ENCODE assay signal across 8 cellular contexts in genomic region chr9:40991741-40992471, GRCh38.
DNase-seq lines count a peak whose midpoint lies in the region; ATAC-seq and TF ChIP-seq lines count a peak whose summit lies in the region.
"Not testable (repeated sequence)": the region's sequence is repeated elsewhere in the genome, so short reads cannot be mapped to it uniquely, and the experiment has no call there.

No MANE protein-coding gene starts in this region.

- not testable (repeated sequence) for H3K36me3 Mint-ChIP-seq in endodermal cell (ENCODE audit: low read depth)

- peaks cover 10% of the 10 kb centered on the region for H3K27me3 Mint-ChIP-seq in endodermal cell (ENCODE audit: insufficient read depth)

- peak in 1 of 2 donors; percentile 59 for TF ChIP-seq RAD21 in liver (IDR thresholded peaks at IDR 0.05)

- peaks cover 47% of the 10 kb centered on the region for H3K9me3 Mint-ChIP-seq in endodermal cell

- H3K4me3 ChIP-seq in endodermal cell (ENCODE audit: low read length) (peak overlapping the region; percentile 97), liver (ENCODE audit: low read depth in 1 of 3, low read length in 3 of 3) (peak overlapping the region; percentile 68 to 87 (median 80))

- not testable (repeated sequence) for H3K4me3 Mint-ChIP-seq in endodermal cell

- not testable (repeated sequence) for H3K9me3 ChIP-seq in endodermal cell (ENCODE audit: control insufficient read depth, low read length); liver (ENCODE audit: control insufficient read depth in 4 of 4, low read length in 3 of 4)

- ATAC-seq in GM18519 (IDR thresholded peaks at IDR 0.05; ENCODE audit: low FRiP score, unreplicated experiment) (peak; percentile 99), HG02763 (IDR thresholded peaks at IDR 0.05; ENCODE audit: unreplicated experiment) (peak; percentile 100)

- WGBS in endodermal cell (ENCODE audit: insufficient coverage in 1 of 2, insufficient read length in 1 of 2), 2 experiments: 17 to 23% methylated on average over 54 of the region's 54 CpGs
- 10% methylated on average over 54 of the region's 54 CpGs for WGBS in liver

- TF ChIP-seq CTCF in 22Rv1 (IDR thresholded peaks at IDR 0.05): peak; percentile 87
- peak; percentile 88 for TF ChIP-seq CTCF in endodermal cell (conservative IDR thresholded peaks at IDR 0.05)
- TF ChIP-seq CTCF in liver (IDR thresholded peaks at IDR 0.05; ENCODE audit: low read depth, low read length, missing input control): peak; percentile 83

- DNase-seq in NAMALWA (ENCODE audit: low spot score) (peak; percentile 99), activated T-cell treated with anti-CD3 and anti-CD28 coated beads for 1 hour (ENCODE audit: low read depth) (peak; percentile 98), endodermal cell (peak; percentile 97)
- DNase-seq in stimulated activated CD4-positive, alpha-beta T cell treated with anti-CD3 and anti-CD28 coated beads, Interleukin-12 subunit alpha, Interleukin-12 subunit beta, amount 100 ng/mL, for 4 hours: peak; percentile 99

- H3K4me1 ChIP-seq in endodermal cell (ENCODE audit: control insufficient read depth, insufficient read depth, low read length); liver (ENCODE audit: control insufficient read depth in 4 of 4, insufficient read depth in 4 of 4, low read length in 3 of 4): not testable (repeated sequence)

- H3K27ac Mint-ChIP-seq in endodermal cell: peak overlapping the region; percentile 97

- H3K27ac ChIP-seq in 22Rv1: peak overlapping the region; percentile 85
- peak overlapping the region; percentile 78 for H3K27ac ChIP-seq in endodermal cell (ENCODE audit: low read depth, low read length)
- peak overlapping the region; percentile 85 to 90 for H3K27ac ChIP-seq in liver (ENCODE audit: low read depth in 1 of 2, low read length in 2 of 2)

- not testable (repeated sequence) for H3K27me3 ChIP-seq in endodermal cell (ENCODE audit: control insufficient read depth, insufficient read depth, low read length, poor library complexity, severe bottlenecking); liver (ENCODE audit: control insufficient read depth in 4 of 4, insufficient read depth in 4 of 4, low read length in 3 of 4)

- H3K4me1 Mint-ChIP-seq in endodermal cell: not testable (repeated sequence)

- H3K9ac ChIP-seq in endodermal cell (ENCODE audit: extremely low read depth, low read length, poor library complexity, severe bottlenecking) (peak overlapping the region; percentile 83), liver (ENCODE audit: low read depth in 1 of 2, low read length in 2 of 2) (peak overlapping the region; percentile 68 to 76)

- not testable (repeated sequence) for H3K36me3 ChIP-seq in endodermal cell (ENCODE audit: control insufficient read depth, insufficient read depth, low read length); liver (ENCODE audit: control insufficient read depth in 4 of 4, insufficient read depth in 3 of 4, low read depth in 1 of 4, low read length in 3 of 4)

TF ChIP-seq in liver, 16 proteins besides CTCF, POLR2A, EP300 and RAD21:
- TF ChIP-seq JUND (IDR thresholded peaks at IDR 0.05) (peak; percentile 18 to 67), GABPA (IDR thresholded peaks at IDR 0.05 in 1 of 2, conservative IDR thresholded peaks at IDR 0.05 in 1 of 2) (peak in 1 of 2 donors; percentile 88), MAX (IDR thresholded peaks at IDR 0.05) (peak; percentile 66), RXRA (IDR thresholded peaks at IDR 0.05) (peak; percentile 47 to 60), TAF1 (conservative IDR thresholded peaks at IDR 0.05) (peak; percentile 96), FOXA2 (IDR thresholded peaks at IDR 0.05) (peak; percentile 47), SP1 (IDR thresholded peaks at IDR 0.05) (peak; percentile 74), EGR1 (IDR thresholded peaks at IDR 0.05; ENCODE audit: low read depth in 2 of 2) (peak; percentile 61 to 79), ZBTB33 (IDR thresholded peaks at IDR 0.05) (peak; percentile 92), HNF4A (conservative IDR thresholded peaks at IDR 0.05) (peak; percentile 26 to 36), FOXA1 (IDR thresholded peaks at IDR 0.05) (peak; percentile 66), YY1 (IDR thresholded peaks at IDR 0.05) (peak; percentile 91)
- TF ChIP-seq, protein P1, sequence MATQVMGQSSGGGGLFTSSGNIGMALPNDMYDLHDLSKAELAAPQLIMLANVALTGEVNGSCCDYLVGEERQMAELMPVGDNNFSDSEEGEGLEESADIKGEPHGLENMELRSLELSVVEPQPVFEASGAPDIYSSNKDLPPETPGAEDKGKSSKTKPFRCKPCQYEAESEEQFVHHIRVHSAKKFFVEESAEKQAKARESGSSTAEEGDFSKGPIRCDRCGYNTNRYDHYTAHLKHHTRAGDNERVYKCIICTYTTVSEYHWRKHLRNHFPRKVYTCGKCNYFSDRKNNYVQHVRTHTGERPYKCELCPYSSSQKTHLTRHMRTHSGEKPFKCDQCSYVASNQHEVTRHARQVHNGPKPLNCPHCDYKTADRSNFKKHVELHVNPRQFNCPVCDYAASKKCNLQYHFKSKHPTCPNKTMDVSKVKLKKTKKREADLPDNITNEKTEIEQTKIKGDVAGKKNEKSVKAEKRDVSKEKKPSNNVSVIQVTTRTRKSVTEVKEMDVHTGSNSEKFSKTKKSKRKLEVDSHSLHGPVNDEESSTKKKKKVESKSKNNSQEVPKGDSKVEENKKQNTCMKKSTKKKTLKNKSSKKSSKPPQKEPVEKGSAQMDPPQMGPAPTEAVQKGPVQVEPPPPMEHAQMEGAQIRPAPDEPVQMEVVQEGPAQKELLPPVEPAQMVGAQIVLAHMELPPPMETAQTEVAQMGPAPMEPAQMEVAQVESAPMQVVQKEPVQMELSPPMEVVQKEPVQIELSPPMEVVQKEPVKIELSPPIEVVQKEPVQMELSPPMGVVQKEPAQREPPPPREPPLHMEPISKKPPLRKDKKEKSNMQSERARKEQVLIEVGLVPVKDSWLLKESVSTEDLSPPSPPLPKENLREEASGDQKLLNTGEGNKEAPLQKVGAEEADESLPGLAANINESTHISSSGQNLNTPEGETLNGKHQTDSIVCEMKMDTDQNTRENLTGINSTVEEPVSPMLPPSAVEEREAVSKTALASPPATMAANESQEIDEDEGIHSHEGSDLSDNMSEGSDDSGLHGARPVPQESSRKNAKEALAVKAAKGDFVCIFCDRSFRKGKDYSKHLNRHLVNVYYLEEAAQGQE (IDR thresholded peaks at IDR 0.05): peak; percentile 79

Comparison
In these comparisons a context has a peak if more than half of its experiments do, and no peak if none do; other contexts are left out.
1. Peak in every context shown above with its lines: DNase-seq, ATAC-seq, H3K4me3 ChIP-seq and H3K27ac ChIP-seq.